In the genomic region with DNA sequence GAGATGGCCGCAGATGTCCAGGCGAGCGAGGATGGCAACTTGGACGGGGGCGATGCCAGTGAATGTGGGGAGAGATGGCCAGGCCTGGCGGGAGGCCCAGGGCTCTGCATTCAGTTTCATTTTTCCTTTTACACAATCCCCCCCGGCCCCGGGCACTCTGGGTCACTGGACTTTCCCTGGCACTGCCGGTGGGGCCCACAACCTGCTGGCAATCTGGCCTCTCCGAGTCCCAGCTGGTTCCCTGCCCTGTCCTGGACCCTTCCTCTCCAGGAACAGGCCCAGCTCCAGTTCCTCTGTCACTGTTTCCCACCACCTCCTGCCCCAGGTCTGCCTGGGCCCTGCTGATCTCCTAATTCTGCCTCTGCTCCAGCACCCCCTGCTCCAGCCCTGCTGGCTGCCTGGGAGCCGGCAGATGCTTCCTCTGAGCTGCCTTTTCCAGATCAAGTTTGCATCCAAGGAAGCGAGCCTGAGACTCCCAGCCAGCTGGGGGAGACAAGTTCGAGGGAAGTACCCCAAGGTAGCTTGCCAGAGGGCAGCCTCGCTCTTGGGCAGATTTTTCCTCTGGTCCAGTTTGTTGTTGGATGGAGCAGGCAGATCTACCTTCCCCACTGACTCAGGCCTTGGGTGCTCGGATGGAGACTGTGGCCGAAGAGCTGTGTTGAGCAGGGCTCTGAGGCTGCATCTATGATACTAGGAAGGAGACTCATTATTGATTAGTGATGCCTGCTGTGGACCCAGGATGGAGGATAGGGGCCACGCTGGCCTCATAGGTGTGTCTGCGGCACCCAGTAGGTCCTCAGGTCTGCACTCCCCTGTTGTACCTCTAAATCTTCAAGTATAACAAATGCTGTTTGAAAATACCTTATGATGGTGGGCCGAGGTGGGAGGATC, we compare ENCODE assay signal across 18 cellular contexts.
DNase-seq lines count a peak whose midpoint lies in the region; ATAC-seq, FAIRE-seq and TF ChIP-seq lines count a peak whose summit lies in the region.
"Had no signal": no experiment of that assay in that cellular context is flagged by ENCODE, and none has a peak within 500 bp of the region (broad histone marks: within the 10 kb centered on the region; RNA-seq: fewer than 3 reads in every experiment).

No MANE protein-coding gene starts in this region.

- peak; percentile 24 to 66 (median 42) for ATAC-seq in right lobe of liver
- no peak for ATAC-seq in foreskin keratinocyte

- H3K27ac ChIP-seq in ascending aorta (peak overlapping the region; percentile 5 to 34), right lobe of liver (peak overlapping the region; percentile 48 to 74 (median 60)), temporal lobe (ENCODE audit: low read depth, low read length) (peak overlapping the region; percentile 38), foreskin keratinocyte (no peak overlapping the region)
- H3K27ac ChIP-seq: 22Rv1 had no signal

- H3K27me3 ChIP-seq in ascending aorta (no peaks in the 10 kb centered on the region), right lobe of liver (no peaks in the 10 kb centered on the region), foreskin keratinocyte (no peaks in the 10 kb centered on the region)

- H3K9me3 ChIP-seq in ascending aorta, result no peaks in the 10 kb centered on the region
- no peaks in the 10 kb centered on the region for H3K9me3 ChIP-seq in right lobe of liver
- H3K9me3 ChIP-seq: prostate gland, thoracic aorta had no signal

- WGBS in right lobe of liver (ENCODE audit: insufficient coverage, low coverage, low lambda C conversion rate, missing lambda C conversion rate), result 27% methylated on average over 4 of the region's 19 CpGs

- TF ChIP-seq CTCF in ascending aorta (IDR thresholded peaks at IDR 0.05), result no peak
- TF ChIP-seq CTCF in right lobe of liver (IDR thresholded peaks at IDR 0.05), result no peak
- TF ChIP-seq CTCF in foreskin keratinocyte (conservative IDR thresholded peaks at IDR 0.05), result no peak

- no peak for FAIRE-seq in GM12891 (lab: Jason Lieb, UNC)
- FAIRE-seq: GM19239, RCC 7860 had no signal

- DNase-seq in NCI-H1694 treated with DMSO at 0.1 percent for 48 hours (lab: John Stamatoyannopoulos, UW), result peak; percentile 25
- DNase-seq in NCI-H1694 (lab: John Stamatoyannopoulos, UW), result no peak
- no peak for DNase-seq in ascending aorta (ENCODE audit: low spot score in 2 of 2)
- DNase-seq in right lobe of liver, result peak in 2 of 3 donors; percentile 78 to 83
- no peak for DNase-seq in GM12891 (ENCODE audit: insufficient read length, low spot score)
- DNase-seq in foreskin keratinocyte, result no peak
- no peak for DNase-seq in NOMO-1 (lab: John Stamatoyannopoulos, UW; ENCODE audit: unreplicated experiment in 2 of 2)
- DNase-seq: activated CD8-positive, alpha-beta memory T cell treated with anti-CD3 and anti-CD28 coated beads for 24 hours; activated naive CD4-positive, alpha-beta T cell treated with anti-CD3 and anti-CD28 coated beads, Interleukin-2, amount 50 U/mL, for 16 hours; DMS153; KBM-7; NCI-H2081 treated with DMSO at 0.1 percent for 48 hours had no signal

- no peaks in the 10 kb centered on the region for H3K36me3 ChIP-seq in ascending aorta
- H3K36me3 ChIP-seq in right lobe of liver, result no peaks in the 10 kb centered on the region
- H3K36me3 ChIP-seq: prostate gland, thoracic aorta had no signal

- intact Hi-C loops in ascending aorta (cut with DNase I) (no loop called here), right lobe of liver (cut with DNase I) (no loop called here)

- TF ChIP-seq POLR2A in right lobe of liver (IDR thresholded peaks at IDR 0.05) (no peak), GM12891 (IDR thresholded peaks at IDR 0.05; ENCODE audit: low read depth, low read length) (no peak)

- H3K4me1 ChIP-seq in ascending aorta (peaks cover 4 to 6% of the 10 kb centered on the region in 2 donors), right lobe of liver (peaks cover 0 to 31% (median 14%) of the 10 kb centered on the region in 4 donors), foreskin keratinocyte (no peaks in the 10 kb centered on the region)
- H3K4me1 ChIP-seq: prostate gland had no signal

- H3K4me3 ChIP-seq in ascending aorta (no peak overlapping the region), right lobe of liver (no peak overlapping the region)
- H3K4me3 ChIP-seq: prostate gland, thoracic aorta had no signal

TF ChIP-seq in GM12891, 5 proteins besides CTCF, POLR2A, EP300 and RAD21:
- TF ChIP-seq SPI1 (IDR thresholded peaks at IDR 0.05; ENCODE audit: low read depth, low read length) (no peak), POLR2AphosphoS5 (IDR thresholded peaks at IDR 0.05; ENCODE audit: low read depth, low read length) (no peak), TAF1 (IDR thresholded peaks at IDR 0.05; ENCODE audit: low read depth, low read length) (no peak), PAX5 (IDR thresholded peaks at IDR 0.05; ENCODE audit: insufficient read depth, low read length, severe bottlenecking) (no peak), POU2F2 (IDR thresholded peaks at IDR 0.05; ENCODE audit: low read depth, low read length) (no peak)

Comparison
In these comparisons a context has a peak if more than half of its experiments do, and no peak if none do; other contexts are left out.
1. DNase-seq: peak in NCI-H1694 treated with DMSO at 0.1 percent for 48 hours (single experiment) and right lobe of liver (2 of 3); none in NCI-H1694 (single experiment), ascending aorta (0 of 2), GM12891 (single experiment), foreskin keratinocyte (0 of 2) and NOMO-1 (0 of 2).